Comparison of ENCODE assay signal across 1 cellular context in genomic region chr12:56878010-56878339, GRCh38.
TF ChIP-seq lines count a peak whose summit lies in the region.

No MANE protein-coding gene starts in this region.

TF ChIP-seq in K562, 482 proteins besides CTCF, POLR2A, EP300 and RAD21 (continued from another document and continues in another):
- TF ChIP-seq MGA (IDR thresholded peaks at IDR 0.05) (no peak), CEBPG (CRISPR knock-in tag; IDR thresholded peaks at IDR 0.05) (peak; percentile 50; the same call in 1 of the 2 replicates), CEBPG (tag; conservative IDR thresholded peaks at IDR 0.05 in 1 of 2, IDR thresholded peaks at IDR 0.05 in 1 of 2) (peak; percentile 46 to 55; a peak in 3 of 4 replicates), ATF7 (IDR thresholded peaks at IDR 0.05) (peak; percentile 66), ZNF354B (CRISPR knock-in tag; IDR thresholded peaks at IDR 0.05) (no peak), THRB (CRISPR knock-in tag; conservative IDR thresholded peaks at IDR 0.05) (no peak), ZC3H4 (CRISPR knock-in tag; IDR thresholded peaks at IDR 0.05; ENCODE audit: borderline replicate concordance) (no peak), DLX4 (CRISPR knock-in tag; IDR thresholded peaks at IDR 0.05) (no peak), ATF1 (CRISPR knock-in tag; IDR thresholded peaks at IDR 0.05) (no peak), ATF1 (tag; IDR thresholded peaks at IDR 0.05) (no peak), EHMT2 (IDR thresholded peaks at IDR 0.05) (0 out of 2 replicates have a peak, but pooled peaks have one; percentile 14), RFX7 (CRISPR knock-in tag; IDR thresholded peaks at IDR 0.05) (no peak), SUPT5H (IDR thresholded peaks at IDR 0.05) (no peak), RAD51 (IDR thresholded peaks at IDR 0.05; ENCODE audit: borderline replicate concordance, low read depth) (no peak), ZNF518B (CRISPR knock-in tag; IDR thresholded peaks at IDR 0.05) (no peak), ELF1 (tag; IDR thresholded peaks at IDR 0.05) (no peak), SP2 (IDR thresholded peaks at IDR 0.05; ENCODE audit: extremely low read depth, low read depth, low read length, poor library complexity, severe bottlenecking) (no peak), ZNF76 (CRISPR knock-in tag; IDR thresholded peaks at IDR 0.05; ENCODE audit: borderline replicate concordance) (no peak), TCF3 (CRISPR knock-in tag; IDR thresholded peaks at IDR 0.05) (peak; percentile 92), ILK (tag; IDR thresholded peaks at IDR 0.05; ENCODE audit: borderline replicate concordance, low read depth) (no peak), NCOA1 (IDR thresholded peaks at IDR 0.05; ENCODE audit: low read depth) (no peak), POLR3G (IDR thresholded peaks at IDR 0.05; ENCODE audit: extremely low read depth, insufficient read length, insufficient replicate concordance) (no peak), ZNF224 (CRISPR knock-in tag; IDR thresholded peaks at IDR 0.05) (no peak), ETS2 (tag; IDR thresholded peaks at IDR 0.05; ENCODE audit: borderline replicate concordance, poor library complexity, severe bottlenecking) (no peak), COPS2 (conservative IDR thresholded peaks at IDR 0.05) (no peak), ZFPM2 (CRISPR knock-in tag; IDR thresholded peaks at IDR 0.05) (no peak), CHCHD3 (CRISPR knock-in tag; IDR thresholded peaks at IDR 0.05) (no peak), NFRKB (IDR thresholded peaks at IDR 0.05; ENCODE audit: low read depth) (no peak), HDAC3 (IDR thresholded peaks at IDR 0.05; ENCODE audit: borderline replicate concordance, partially characterized antibody) (peak; percentile 51), NR2C1 (IDR thresholded peaks at IDR 0.05) (no peak), NR2C1 (tag; IDR thresholded peaks at IDR 0.05) (peak; percentile 42; the same call in 1 of the 2 replicates), KDM1A (IDR thresholded peaks at IDR 0.05) (peak; percentile 60 to 68; a peak in 3 of 4 replicates), MBD2 (IDR thresholded peaks at IDR 0.05; ENCODE audit: borderline replicate concordance, low read depth) (0 out of 2 replicates have a peak, but pooled peaks have one; percentile 58), ZNF165 (CRISPR knock-in tag; IDR thresholded peaks at IDR 0.05; ENCODE audit: borderline replicate concordance) (no peak), MLLT1 (IDR thresholded peaks at IDR 0.05) (0 out of 4 replicates have a peak, but pooled peaks of 1 of the 2 experiments have one; percentile 28), VEZF1 (CRISPR knock-in tag; IDR thresholded peaks at IDR 0.05) (peak; percentile 33; the same call in 1 of the 2 replicates), CAMTA2 (CRISPR knock-in tag; conservative IDR thresholded peaks at IDR 0.05) (no peak), MAFG (tag; conservative IDR thresholded peaks at IDR 0.05) (no peak)
- TF ChIP-seq, protein P1, sequence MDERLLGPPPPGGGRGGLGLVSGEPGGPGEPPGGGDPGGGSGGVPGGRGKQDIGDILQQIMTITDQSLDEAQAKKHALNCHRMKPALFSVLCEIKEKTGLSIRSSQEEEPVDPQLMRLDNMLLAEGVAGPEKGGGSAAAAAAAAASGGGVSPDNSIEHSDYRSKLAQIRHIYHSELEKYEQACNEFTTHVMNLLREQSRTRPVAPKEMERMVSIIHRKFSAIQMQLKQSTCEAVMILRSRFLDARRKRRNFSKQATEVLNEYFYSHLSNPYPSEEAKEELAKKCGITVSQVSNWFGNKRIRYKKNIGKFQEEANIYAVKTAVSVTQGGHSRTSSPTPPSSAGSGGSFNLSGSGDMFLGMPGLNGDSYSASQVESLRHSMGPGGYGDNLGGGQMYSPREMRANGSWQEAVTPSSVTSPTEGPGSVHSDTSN (CRISPR knock-in tag; IDR thresholded peaks at IDR 0.05; ENCODE audit: low read depth): no peak; the same call in 1 of the 2 replicates
- TF ChIP-seq, protein P1 (tag; conservative IDR thresholded peaks at IDR 0.05; ENCODE audit: low read depth): peak; percentile 97
